In the genomic region with DNA sequence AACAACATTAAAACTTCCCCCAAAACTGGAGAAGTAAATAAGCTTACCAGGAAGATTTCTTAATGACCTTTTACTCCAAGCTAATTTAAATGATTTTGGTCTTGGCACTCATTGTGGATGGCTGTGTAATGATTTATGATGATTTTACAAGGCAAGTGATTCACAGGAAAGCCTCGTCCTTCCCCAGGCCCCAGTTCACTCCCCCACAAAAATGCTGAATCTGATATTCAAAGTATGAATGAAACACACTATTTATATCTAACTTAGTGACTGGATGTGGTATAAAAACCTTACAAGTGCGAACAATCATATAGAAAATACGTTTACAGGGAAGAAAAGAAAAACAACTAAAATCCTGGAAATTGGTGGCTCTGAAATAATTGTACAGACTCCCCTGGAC, we compare ENCODE assay signal across 12 cellular contexts. TPM values are rescaled to one million over a fixed set of nuclear protein-coding genes. Genes with fewer than 3 reads are reported as not detected.
DNase-seq lines count a peak whose midpoint lies in the region; ATAC-seq and TF ChIP-seq lines count a peak whose summit lies in the region.
"Had no signal": no experiment of that assay in that cellular context is flagged by ENCODE, and none has a peak within 500 bp of the region (broad histone marks: within the 10 kb centered on the region; RNA-seq: fewer than 3 reads in every experiment).

No MANE protein-coding gene starts in this region.

- intact Hi-C loops in esophagus squamous epithelium (cut with DNase I) = no loop called here
- intact Hi-C loops in upper lobe of right lung (cut with DNase I) = no loop called here

- ATAC-seq in HG03378 (IDR thresholded peaks at IDR 0.05; ENCODE audit: unreplicated experiment) (no peak), HG02973 (IDR thresholded peaks at IDR 0.05; ENCODE audit: unreplicated experiment) (no peak), upper lobe of right lung (no peak), GM18870 (IDR thresholded peaks at IDR 0.05; ENCODE audit: unreplicated experiment) (no peak)
- ATAC-seq: naive thymus-derived CD4-positive, alpha-beta T cell had no signal

- H3K36me3 ChIP-seq in Peyer's patch (peaks cover 0 to 22% (median 0%) of the 10 kb centered on the region in 3 donors), esophagus squamous epithelium (peaks cover 15 to 36% (median 22%) of the 10 kb centered on the region in 3 donors), upper lobe of right lung (peaks cover 24% of the 10 kb centered on the region)

- peak; percentile 88 for DNase-seq in AG10803 (ENCODE audit: low read depth)
- DNase-seq in Peyer's patch = no peak
- no peak for DNase-seq in esophagus squamous epithelium (lab: John Stamatoyannopoulos, UW)
- DNase-seq in non-pigmented ciliary epithelial cell (ENCODE audit: low read depth) = peak; percentile 66
- DNase-seq in upper lobe of right lung = no peak
- DNase-seq: activated gamma-delta T cell treated with Interleukin-2 at 50 U/mL for 16 hours, DMS79, NCI-H510A had no signal

- H3K27me3 ChIP-seq in Peyer's patch (no peaks in the 10 kb centered on the region), esophagus squamous epithelium (no peaks in the 10 kb centered on the region), upper lobe of right lung (no peaks in the 10 kb centered on the region)

- H3K4me3 ChIP-seq in AG10803 (ENCODE audit: low read length) (no peak overlapping the region), Peyer's patch (no peak overlapping the region), esophagus squamous epithelium (no peak overlapping the region), upper lobe of right lung (no peak overlapping the region)

- TF ChIP-seq CTCF in AG10803 (conservative IDR thresholded peaks at IDR 0.05; ENCODE audit: low read length) (no peak), Peyer's patch (IDR thresholded peaks at IDR 0.05) (no peak), esophagus squamous epithelium (IDR thresholded peaks at IDR 0.05) (no peak), upper lobe of right lung (IDR thresholded peaks at IDR 0.05) (no peak)

- peaks cover 0 to 40% (median 0%) of the 10 kb centered on the region in 4 donors for H3K4me1 ChIP-seq in Peyer's patch
- peaks cover 0 to 66% (median 33%) of the 10 kb centered on the region in 3 donors for H3K4me1 ChIP-seq in esophagus squamous epithelium
- H3K4me1 ChIP-seq in upper lobe of right lung = peaks cover 14% of the 10 kb centered on the region

- H3K27ac ChIP-seq in Peyer's patch (peak overlapping the region in 3 of 4 donors; percentile 2 to 17 (median 3)), esophagus squamous epithelium (peak overlapping the region; percentile 10 to 87 (median 60)), upper lobe of right lung (no peak overlapping the region)

- H3K9me3 ChIP-seq in Peyer's patch (no peaks in the 10 kb centered on the region), esophagus squamous epithelium (no peaks in the 10 kb centered on the region), upper lobe of right lung (no peaks in the 10 kb centered on the region)

- WGBS in esophagus squamous epithelium, 2 donors = 37 to 44% methylated on average over 3 of the region's 3 CpGs

- TF ChIP-seq POLR2A in Peyer's patch (IDR thresholded peaks at IDR 0.05) = no peak
- TF ChIP-seq POLR2A in esophagus squamous epithelium (IDR thresholded peaks at IDR 0.05) = no peak

RNA-seq across cellular contexts. Expression of a gene that starts 49.8 kb away (rescaled TPM):
- total RNA-seq in Peyer's patch (10 to 100 TPM; 19.8 to 39.6 (median 25.7) TPM), esophagus squamous epithelium (10 to 100 TPM; 18.0 to 23.9 (median 19.2) TPM), upper lobe of right lung (28.0 TPM)

Comparison
In these comparisons a context has a peak if more than half of its experiments do, and no peak if none do; other contexts are left out.
1. DNase-seq: peak in AG10803 (single experiment) and non-pigmented ciliary epithelial cell (single experiment); none in Peyer's patch (0 of 3), esophagus squamous epithelium (single experiment) and upper lobe of right lung (single experiment).